Comparison of ENCODE assay signal across 1 cellular context in the genomic region with DNA sequence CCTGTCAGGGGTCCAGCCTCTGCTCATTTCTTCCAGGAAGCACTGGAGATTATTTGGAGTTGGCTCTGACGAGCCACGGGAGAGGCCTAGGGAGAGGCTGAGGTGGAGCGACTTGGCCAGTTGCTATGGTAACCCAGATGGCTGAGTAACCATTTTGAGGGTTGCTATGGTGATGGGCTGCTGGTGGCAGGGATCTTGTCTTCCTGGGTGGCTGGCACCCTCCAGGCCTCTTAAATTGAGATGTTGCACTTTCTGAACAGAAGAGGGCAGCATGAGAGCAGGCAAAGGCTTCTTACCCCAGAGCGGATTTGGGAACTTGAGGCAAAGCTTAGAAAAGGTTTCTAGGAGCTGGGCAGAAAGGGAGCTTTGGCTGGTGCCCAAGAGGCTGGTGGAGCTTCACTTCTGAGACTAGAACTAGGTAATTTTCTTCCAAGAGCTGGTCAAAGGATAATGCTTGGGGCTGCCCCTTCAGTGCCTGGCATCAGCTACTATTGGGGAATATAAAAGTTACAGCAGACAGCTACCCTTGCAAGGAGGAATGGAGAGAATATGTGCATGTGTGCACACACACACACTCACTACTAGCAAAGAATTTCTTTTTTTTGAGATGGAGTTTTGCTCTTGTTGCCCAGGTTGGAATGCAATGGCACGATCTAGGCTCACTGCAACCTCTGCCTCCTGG.
TF ChIP-seq lines count a peak whose summit lies in the region.

No MANE protein-coding gene starts in this region.

TF ChIP-seq in K562, 482 proteins besides CTCF, POLR2A, EP300 and RAD21 (continued from another document):
- TF ChIP-seq GMEB1 (CRISPR knock-in tag; IDR thresholded peaks at IDR 0.05) (peak; percentile 18; the same call in 1 of the 2 replicates), SMC3 (conservative IDR thresholded peaks at IDR 0.05; ENCODE audit: insufficient read depth, low read depth, low read length) (peak; percentile 92), XRCC5 (IDR thresholded peaks at IDR 0.05; ENCODE audit: low read depth, low read length) (peak; percentile 39; the same call in 1 of the 2 replicates), ATF3 (IDR thresholded peaks at IDR 0.05) (no peak), ATF3 (CRISPR knock-in tag; conservative IDR thresholded peaks at IDR 0.05) (0 out of 2 replicates have a peak, but pooled peaks have one; percentile 35), BDP1 (IDR thresholded peaks at IDR 0.05; ENCODE audit: insufficient read depth, insufficient read length) (no peak), EGR1 (conservative IDR thresholded peaks at IDR 0.05) (no peak), MYNN (IDR thresholded peaks at IDR 0.05) (peak; percentile 61; the same call in 1 of the 2 replicates), MYNN (CRISPR knock-in tag; IDR thresholded peaks at IDR 0.05) (no peak), NR4A1 (CRISPR knock-in tag; IDR thresholded peaks at IDR 0.05) (no peak), NR4A1 (tag; IDR thresholded peaks at IDR 0.05) (no peak), STAG1 (CRISPR knock-in tag; IDR thresholded peaks at IDR 0.05; ENCODE audit: borderline replicate concordance) (peak; percentile 91), TAF15 (IDR thresholded peaks at IDR 0.05; ENCODE audit: low read depth, low read length) (no peak), JUND (IDR thresholded peaks at IDR 0.05; ENCODE audit: borderline replicate concordance, low read depth, low read length) (0 out of 2 replicates have a peak, but pooled peaks have one; percentile 35), JUND (tag; IDR thresholded peaks at IDR 0.05; ENCODE audit: borderline replicate concordance, low read depth, low read length) (no peak), NEUROD1 (IDR thresholded peaks at IDR 0.05; ENCODE audit: borderline replicate concordance, low read depth, low read length, partially characterized antibody) (peak; percentile 39), CHD1 (IDR thresholded peaks at IDR 0.05; ENCODE audit: low read length) (no peak), CC2D1A (IDR thresholded peaks at IDR 0.05) (peak; percentile 73; the same call in 1 of the 2 replicates), RFX5 (IDR thresholded peaks at IDR 0.05; ENCODE audit: low read depth, low read length) (no peak), YY1 (IDR thresholded peaks at IDR 0.05; ENCODE audit: borderline replicate concordance in 1 of 3, control insufficient read depth in 1 of 3, extremely low read depth in 1 of 3, insufficient read depth in 3 of 3, insufficient read length in 1 of 3, insufficient replicate concordance in 2 of 3, low read depth in 1 of 3, low read length in 2 of 3) (peak in 1 of 3 experiments; percentile 50), ZNF23 (CRISPR knock-in tag; IDR thresholded peaks at IDR 0.05) (no peak)
- TF ChIP-seq, protein P1, sequence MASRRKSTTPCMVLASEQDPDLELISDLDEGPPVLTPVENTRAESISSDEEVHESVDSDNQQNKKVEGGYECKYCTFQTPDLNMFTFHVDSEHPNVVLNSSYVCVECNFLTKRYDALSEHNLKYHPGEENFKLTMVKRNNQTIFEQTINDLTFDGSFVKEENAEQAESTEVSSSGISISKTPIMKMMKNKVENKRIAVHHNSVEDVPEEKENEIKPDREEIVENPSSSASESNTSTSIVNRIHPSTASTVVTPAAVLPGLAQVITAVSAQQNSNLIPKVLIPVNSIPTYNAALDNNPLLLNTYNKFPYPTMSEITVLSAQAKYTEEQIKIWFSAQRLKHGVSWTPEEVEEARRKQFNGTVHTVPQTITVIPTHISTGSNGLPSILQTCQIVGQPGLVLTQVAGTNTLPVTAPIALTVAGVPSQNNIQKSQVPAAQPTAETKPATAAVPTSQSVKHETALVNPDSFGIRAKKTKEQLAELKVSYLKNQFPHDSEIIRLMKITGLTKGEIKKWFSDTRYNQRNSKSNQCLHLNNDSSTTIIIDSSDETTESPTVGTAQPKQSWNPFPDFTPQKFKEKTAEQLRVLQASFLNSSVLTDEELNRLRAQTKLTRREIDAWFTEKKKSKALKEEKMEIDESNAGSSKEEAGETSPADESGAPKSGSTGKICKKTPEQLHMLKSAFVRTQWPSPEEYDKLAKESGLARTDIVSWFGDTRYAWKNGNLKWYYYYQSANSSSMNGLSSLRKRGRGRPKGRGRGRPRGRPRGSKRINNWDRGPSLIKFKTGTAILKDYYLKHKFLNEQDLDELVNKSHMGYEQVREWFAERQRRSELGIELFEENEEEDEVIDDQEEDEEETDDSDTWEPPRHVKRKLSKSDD (conservative IDR thresholded peaks at IDR 0.05; ENCODE audit: low read length), result 0 out of 2 replicates have a peak, but pooled peaks have one; percentile 65
TF ChIP-seq in K562: peak in this region for 23.
